1 cellular context compared by ENCODE assay signal in genomic region chr7:65254061-65254460, GRCh38.
TF ChIP-seq lines count a peak whose summit lies in the region.

No MANE protein-coding gene starts in this region.

TF ChIP-seq in H1, 55 proteins besides CTCF, POLR2A, EP300 and RAD21 (continued from another document):
- TF ChIP-seq, protein P1, sequence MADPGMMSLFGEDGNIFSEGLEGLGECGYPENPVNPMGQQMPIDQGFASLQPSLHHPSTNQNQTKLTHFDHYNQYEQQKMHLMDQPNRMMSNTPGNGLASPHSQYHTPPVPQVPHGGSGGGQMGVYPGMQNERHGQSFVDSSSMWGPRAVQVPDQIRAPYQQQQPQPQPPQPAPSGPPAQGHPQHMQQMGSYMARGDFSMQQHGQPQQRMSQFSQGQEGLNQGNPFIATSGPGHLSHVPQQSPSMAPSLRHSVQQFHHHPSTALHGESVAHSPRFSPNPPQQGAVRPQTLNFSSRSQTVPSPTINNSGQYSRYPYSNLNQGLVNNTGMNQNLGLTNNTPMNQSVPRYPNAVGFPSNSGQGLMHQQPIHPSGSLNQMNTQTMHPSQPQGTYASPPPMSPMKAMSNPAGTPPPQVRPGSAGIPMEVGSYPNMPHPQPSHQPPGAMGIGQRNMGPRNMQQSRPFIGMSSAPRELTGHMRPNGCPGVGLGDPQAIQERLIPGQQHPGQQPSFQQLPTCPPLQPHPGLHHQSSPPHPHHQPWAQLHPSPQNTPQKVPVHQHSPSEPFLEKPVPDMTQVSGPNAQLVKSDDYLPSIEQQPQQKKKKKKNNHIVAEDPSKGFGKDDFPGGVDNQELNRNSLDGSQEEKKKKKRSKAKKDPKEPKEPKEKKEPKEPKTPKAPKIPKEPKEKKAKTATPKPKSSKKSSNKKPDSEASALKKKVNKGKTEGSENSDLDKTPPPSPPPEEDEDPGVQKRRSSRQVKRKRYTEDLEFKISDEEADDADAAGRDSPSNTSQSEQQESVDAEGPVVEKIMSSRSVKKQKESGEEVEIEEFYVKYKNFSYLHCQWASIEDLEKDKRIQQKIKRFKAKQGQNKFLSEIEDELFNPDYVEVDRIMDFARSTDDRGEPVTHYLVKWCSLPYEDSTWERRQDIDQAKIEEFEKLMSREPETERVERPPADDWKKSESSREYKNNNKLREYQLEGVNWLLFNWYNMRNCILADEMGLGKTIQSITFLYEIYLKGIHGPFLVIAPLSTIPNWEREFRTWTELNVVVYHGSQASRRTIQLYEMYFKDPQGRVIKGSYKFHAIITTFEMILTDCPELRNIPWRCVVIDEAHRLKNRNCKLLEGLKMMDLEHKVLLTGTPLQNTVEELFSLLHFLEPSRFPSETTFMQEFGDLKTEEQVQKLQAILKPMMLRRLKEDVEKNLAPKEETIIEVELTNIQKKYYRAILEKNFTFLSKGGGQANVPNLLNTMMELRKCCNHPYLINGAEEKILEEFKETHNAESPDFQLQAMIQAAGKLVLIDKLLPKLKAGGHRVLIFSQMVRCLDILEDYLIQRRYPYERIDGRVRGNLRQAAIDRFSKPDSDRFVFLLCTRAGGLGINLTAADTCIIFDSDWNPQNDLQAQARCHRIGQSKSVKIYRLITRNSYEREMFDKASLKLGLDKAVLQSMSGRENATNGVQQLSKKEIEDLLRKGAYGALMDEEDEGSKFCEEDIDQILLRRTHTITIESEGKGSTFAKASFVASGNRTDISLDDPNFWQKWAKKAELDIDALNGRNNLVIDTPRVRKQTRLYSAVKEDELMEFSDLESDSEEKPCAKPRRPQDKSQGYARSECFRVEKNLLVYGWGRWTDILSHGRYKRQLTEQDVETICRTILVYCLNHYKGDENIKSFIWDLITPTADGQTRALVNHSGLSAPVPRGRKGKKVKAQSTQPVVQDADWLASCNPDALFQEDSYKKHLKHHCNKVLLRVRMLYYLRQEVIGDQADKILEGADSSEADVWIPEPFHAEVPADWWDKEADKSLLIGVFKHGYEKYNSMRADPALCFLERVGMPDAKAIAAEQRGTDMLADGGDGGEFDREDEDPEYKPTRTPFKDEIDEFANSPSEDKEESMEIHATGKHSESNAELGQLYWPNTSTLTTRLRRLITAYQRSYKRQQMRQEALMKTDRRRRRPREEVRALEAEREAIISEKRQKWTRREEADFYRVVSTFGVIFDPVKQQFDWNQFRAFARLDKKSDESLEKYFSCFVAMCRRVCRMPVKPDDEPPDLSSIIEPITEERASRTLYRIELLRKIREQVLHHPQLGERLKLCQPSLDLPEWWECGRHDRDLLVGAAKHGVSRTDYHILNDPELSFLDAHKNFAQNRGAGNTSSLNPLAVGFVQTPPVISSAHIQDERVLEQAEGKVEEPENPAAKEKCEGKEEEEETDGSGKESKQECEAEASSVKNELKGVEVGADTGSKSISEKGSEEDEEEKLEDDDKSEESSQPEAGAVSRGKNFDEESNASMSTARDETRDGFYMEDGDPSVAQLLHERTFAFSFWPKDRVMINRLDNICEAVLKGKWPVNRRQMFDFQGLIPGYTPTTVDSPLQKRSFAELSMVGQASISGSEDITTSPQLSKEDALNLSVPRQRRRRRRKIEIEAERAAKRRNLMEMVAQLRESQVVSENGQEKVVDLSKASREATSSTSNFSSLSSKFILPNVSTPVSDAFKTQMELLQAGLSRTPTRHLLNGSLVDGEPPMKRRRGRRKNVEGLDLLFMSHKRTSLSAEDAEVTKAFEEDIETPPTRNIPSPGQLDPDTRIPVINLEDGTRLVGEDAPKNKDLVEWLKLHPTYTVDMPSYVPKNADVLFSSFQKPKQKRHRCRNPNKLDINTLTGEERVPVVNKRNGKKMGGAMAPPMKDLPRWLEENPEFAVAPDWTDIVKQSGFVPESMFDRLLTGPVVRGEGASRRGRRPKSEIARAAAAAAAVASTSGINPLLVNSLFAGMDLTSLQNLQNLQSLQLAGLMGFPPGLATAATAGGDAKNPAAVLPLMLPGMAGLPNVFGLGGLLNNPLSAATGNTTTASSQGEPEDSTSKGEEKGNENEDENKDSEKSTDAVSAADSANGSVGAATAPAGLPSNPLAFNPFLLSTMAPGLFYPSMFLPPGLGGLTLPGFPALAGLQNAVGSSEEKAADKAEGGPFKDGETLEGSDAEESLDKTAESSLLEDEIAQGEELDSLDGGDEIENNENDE (IDR thresholded peaks at IDR 0.05; ENCODE audit: insufficient replicate concordance, low read length) = no peak
- TF ChIP-seq GTF2F1 (IDR thresholded peaks at IDR 0.05; ENCODE audit: borderline replicate concordance, low read depth, low read length) (no peak), FOSL1 (IDR thresholded peaks at IDR 0.05; ENCODE audit: insufficient read depth, low read depth, low read length) (no peak), SIX5 (IDR thresholded peaks at IDR 0.05; ENCODE audit: low read depth, low read length) (no peak), KDM1A (IDR thresholded peaks at IDR 0.05; ENCODE audit: borderline replicate concordance, low read length) (no peak), POLR2AphosphoS5 (IDR thresholded peaks at IDR 0.05; ENCODE audit: low read depth, low read length) (no peak), SP2 (IDR thresholded peaks at IDR 0.05; ENCODE audit: low read length) (no peak), CREB1 (IDR thresholded peaks at IDR 0.05) (no peak), NANOG (IDR thresholded peaks at IDR 0.05; ENCODE audit: insufficient read depth, low read depth, low read length, poor library complexity, severe bottlenecking) (no peak)
